ENCODE assay signal across 26 cellular contexts in the genomic region with DNA sequence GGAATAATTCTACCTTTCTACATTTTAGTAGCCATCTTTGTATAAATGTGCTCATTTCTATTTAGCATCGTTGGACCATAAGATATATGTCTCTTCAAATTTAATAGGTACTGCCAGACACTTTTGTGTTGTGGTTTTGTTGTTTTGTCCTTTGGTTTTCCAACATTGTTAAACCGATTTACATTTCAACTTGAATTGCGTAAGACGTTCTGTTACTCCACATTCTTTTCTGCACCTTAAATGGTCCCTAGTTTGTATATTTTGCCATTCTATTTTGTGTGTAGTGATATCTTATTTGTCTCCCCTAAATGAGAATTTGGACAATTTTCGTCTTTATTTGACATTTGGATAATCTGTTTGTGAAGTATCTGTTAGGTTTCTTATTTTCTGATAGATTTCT.
"Had no signal": no experiment of that assay in that cellular context is flagged by ENCODE, and none has a peak within 500 bp of the region (broad histone marks: within the 10 kb centered on the region; RNA-seq: fewer than 3 reads in every experiment).

No MANE protein-coding gene starts in this region.

- H3K36me3 Mint-ChIP-seq: mesothelial cell of epicardium; naive B cell; stimulated activated naive B cell treated with anti-CD40 and anti-IgM and Interleukin-4, amounts not matched to agents 10 μg/mL and 1 μg/mL and 100 μg/mL, for 72 hours had no signal

- H3K27ac Mint-ChIP-seq: immature natural killer cell; mesothelial cell of epicardium; naive B cell; natural killer cell; nephron progenitor cell; progenitor cell of endocrine pancreas; stimulated activated naive B cell treated with anti-CD40 and anti-IgM and Interleukin-4, amounts not matched to agents 10 μg/mL and 1 μg/mL and 100 μg/mL, for 72 hours had no signal

- H3K27me3 ChIP-seq: ovary, right atrium auricular region, stomach, testis, thyroid gland, transverse colon, upper lobe of left lung, vagina had no signal

- H3K4me1 ChIP-seq: left ventricle myocardium inferior, right atrium auricular region, testis, thyroid gland, transverse colon, upper lobe of left lung, vagina had no signal

- H3K4me3 ChIP-seq: left ventricle myocardium inferior, lung, ovary, right atrium auricular region, skin epidermis, stomach, testis, thyroid gland, transverse colon, upper lobe of left lung, vagina had no signal

- H3K36me3 ChIP-seq: left ventricle myocardium inferior, ovary, right atrium auricular region, stomach, thyroid gland, transverse colon, upper lobe of left lung, vagina had no signal

- H3K9me3 ChIP-seq: ovary, right atrium auricular region, stomach, testis, thyroid gland, transverse colon, upper lobe of left lung, vagina had no signal

- ATAC-seq: natural killer cell; sciatic nerve; stimulated activated naive B cell treated with anti-CD40 and anti-IgM and Interleukin-4, amounts not matched to agents 10 μg/mL and 1 μg/mL and 100 μg/mL, for 72 hours; stimulated activated naive CD8-positive, alpha-beta T cell treated with anti-CD3 and anti-CD28 coated beads, Interleukin-15, Interleukin-2, amounts not matched to agents 100 U/mL and 50 U/mL, for 24 hours had no signal

- DNase-seq: immature natural killer cell; islet precursor cell; left ventricle myocardium inferior; mesendoderm; naive B cell; natural killer cell; nephron progenitor cell; ovary; stimulated activated CD4-positive, alpha-beta T cell treated with anti-CD3 and anti-CD28 coated beads, Interleukin-12 subunit alpha, Interleukin-12 subunit beta, amount 100 ng/mL, for 4 hours; stimulated activated CD4-positive, alpha-beta T cell treated with anti-CD3 and anti-CD28 coated beads, Interleukin-15, amount 100 ng/mL, for 24 hours; stimulated activated CD4-positive, alpha-beta T cell treated with anti-CD3 and anti-CD28 coated beads, Interleukin-2, amount 100 ng/mL, for 24 hours; stimulated activated CD4-positive, alpha-beta T cell treated with anti-CD3 and anti-CD28 coated beads, Interleukin-4, amount 100 ng/mL, for 1 hour; stimulated activated naive B cell treated with anti-CD40 and anti-IgM and Interleukin-4, amounts not matched to agents 10 μg/mL and 1 μg/mL and 100 μg/mL, for 72 hours; stimulated activated naive CD8-positive, alpha-beta T cell treated with anti-CD3 and anti-CD28 coated beads, Interleukin-15, Interleukin-2, amounts not matched to agents 100 U/mL and 50 U/mL, for 24 hours; stomach; testis; thyroid gland; transverse colon; upper lobe of left lung had no signal

- H3K9me3 Mint-ChIP-seq: mesothelial cell of epicardium had no signal

- H3K27ac ChIP-seq: left ventricle myocardium inferior, ovary, right atrium auricular region, skin epidermis, stomach, testis, thyroid gland, transverse colon, upper lobe of left lung, vagina had no signal
